12 cellular contexts compared by ENCODE assay signal in genomic region chr16:51392651-51393187, GRCh38.
DNase-seq lines count a peak whose midpoint lies in the region; ATAC-seq, FAIRE-seq and TF ChIP-seq lines count a peak whose summit lies in the region.
"Had no signal": no experiment of that assay in that cellular context is flagged by ENCODE, and none has a peak within 500 bp of the region (broad histone marks: within the 10 kb centered on the region; RNA-seq: fewer than 3 reads in every experiment).

No MANE protein-coding gene starts in this region.

- H3K9me2 ChIP-seq in Karpas-422 (replicated peaks; ENCODE audit: insufficient read depth, low read length), result no peaks in the 10 kb centered on the region; the same call in 1 of the 2 replicates

- H3K9me3 ChIP-seq in colonic mucosa (no peaks in the 10 kb centered on the region), keratinocyte (ENCODE audit: control insufficient read depth, low read depth, low read length) (no peaks in the 10 kb centered on the region), Karpas-422 (ENCODE audit: low read length) (no peaks in the 10 kb centered on the region)
- H3K9me3 ChIP-seq: right lobe of liver had no signal

- H3K4me1 ChIP-seq in colonic mucosa (no peaks in the 10 kb centered on the region), keratinocyte (ENCODE audit: control insufficient read depth, extremely low read depth, insufficient read depth, low read length) (no peaks in the 10 kb centered on the region), Karpas-422 (ENCODE audit: low read length) (no peaks in the 10 kb centered on the region)
- H3K4me1 ChIP-seq: left lung, right lobe of liver had no signal

- FAIRE-seq in keratinocyte (lab: Jason Lieb, UNC), result no peak

- H3K4me2 ChIP-seq in keratinocyte (ENCODE audit: control insufficient read depth, extremely low read depth, insufficient read depth, low read depth, low read length), result no peak overlapping the region
- H3K4me2 ChIP-seq in Karpas-422 (ENCODE audit: low read depth, low read length, poor library complexity, severe bottlenecking), result no peak overlapping the region

- dilution Hi-C loops in keratinocyte (cut with MboI; ENCODE audit: extremely low pct_ligation_motif_present, low sequenced_read_pairs), result no loop called here

- intact Hi-C loops in left ventricle myocardium superior (cut with micrococcal nuclease), result no loop called here
- intact Hi-C loops in cardiac septum (cut with DNase I), result no loop called here
- intact Hi-C loops in colonic mucosa (cut with DNase I), result no loop called here

- ATAC-seq in left ventricle myocardium superior, result peak; percentile 52
- ATAC-seq in HG03432 (IDR thresholded peaks at IDR 0.05; ENCODE audit: unreplicated experiment), result no peak
- ATAC-seq: left lung had no signal

- H3K36me3 ChIP-seq in colonic mucosa (no peaks in the 10 kb centered on the region), keratinocyte (ENCODE audit: control insufficient read depth in 2 of 2, extremely low read depth in 1 of 2, insufficient read depth in 2 of 2, low read length in 2 of 2) (no peaks in the 10 kb centered on the region), Karpas-422 (ENCODE audit: insufficient read depth, low read length) (no peaks in the 10 kb centered on the region)
- H3K36me3 ChIP-seq: left lung, right lobe of liver had no signal

- no peak for TF ChIP-seq CTCF in colonic mucosa (IDR thresholded peaks at IDR 0.05)
- TF ChIP-seq CTCF in keratinocyte (optimal IDR thresholded peaks at IDR 0.05 in 1 of 3, IDR thresholded peaks at IDR 0.05 in 1 of 3, conservative IDR thresholded peaks at IDR 0.05 in 1 of 3; ENCODE audit: extremely low read depth in 1 of 3, insufficient read depth in 2 of 3, low read length in 3 of 3), result no peak

- H3K4me3 ChIP-seq in colonic mucosa (no peak overlapping the region), keratinocyte (ENCODE audit: control insufficient read depth in 2 of 3, extremely low read depth in 1 of 3, insufficient read depth in 2 of 3, low read depth in 1 of 3, low read length in 3 of 3) (no peak overlapping the region), Karpas-422 (ENCODE audit: low read length) (no peak overlapping the region)
- H3K4me3 ChIP-seq: left lung, right lobe of liver had no signal

- H4K20me1 ChIP-seq in keratinocyte (ENCODE audit: control insufficient read depth, extremely low read depth, insufficient read depth, low read length), result no peaks in the 10 kb centered on the region
- H4K20me1 ChIP-seq in Karpas-422 (ENCODE audit: insufficient read depth, low read depth, low read length), result no peaks in the 10 kb centered on the region

- no peaks in the 10 kb centered on the region for H3K27me3 ChIP-seq in colonic mucosa
- H3K27me3 ChIP-seq in keratinocyte (ENCODE audit: control insufficient read depth, extremely low read depth, insufficient read depth, low read length), result no peaks in the 10 kb centered on the region
- H3K27me3 ChIP-seq in Karpas-422 (ENCODE audit: low read length), result no peaks in the 10 kb centered on the region
- H3K27me3 ChIP-seq: right lobe of liver had no signal

- H3K79me2 ChIP-seq in keratinocyte (ENCODE audit: control insufficient read depth, insufficient read depth, low read length), result no peaks in the 10 kb centered on the region
- H3K79me2 ChIP-seq in Karpas-422 (ENCODE audit: low read length), result no peaks in the 10 kb centered on the region

- H2AFZ ChIP-seq in keratinocyte (ENCODE audit: control insufficient read depth, low read length) (no peak overlapping the region), Karpas-422 (ENCODE audit: low read length) (no peak overlapping the region)

- no peak overlapping the region for H3K9ac ChIP-seq in colonic mucosa (ENCODE audit: low read depth in 2 of 2, low read length in 2 of 2)
- H3K9ac ChIP-seq in keratinocyte (ENCODE audit: control insufficient read depth, extremely low read depth, insufficient read depth, low read length), result no peak overlapping the region
- H3K9ac ChIP-seq in Karpas-422 (ENCODE audit: low read length), result no peak overlapping the region

- H3K9me1 ChIP-seq in keratinocyte (ENCODE audit: control insufficient read depth, extremely low read depth, insufficient read depth, low read length), result no peaks in the 10 kb centered on the region

- H3K27ac ChIP-seq in colonic mucosa (no peak overlapping the region), keratinocyte (ENCODE audit: control insufficient read depth, insufficient read depth, low read length) (peak overlapping the region; percentile 16), Karpas-422 (ENCODE audit: low read length) (no peak overlapping the region)
- H3K27ac ChIP-seq: left lung, right lobe of liver had no signal

- DNase-seq in left ventricle myocardium superior (no peak), cardiac septum (ENCODE audit: low spot score) (no peak), colonic mucosa (peak; percentile 17), keratinocyte (ENCODE audit: low read depth, low spot score) (no peak), Karpas-422 (no peak), HPDE6-E6E7 (ENCODE audit: extremely low spot score) (no peak)
- no peak for DNase-seq in NK-92 treated with Interleukin-12 subunit alpha and Interleukin-12 subunit beta, amount 100 ng/mL, for 24 hours (lab: John Stamatoyannopoulos, UW)
- DNase-seq: activated gamma-delta T cell, AML-193, left lung, right lobe of liver had no signal
